Comparison of ENCODE assay signal across 10 cellular contexts in the genomic region with DNA sequence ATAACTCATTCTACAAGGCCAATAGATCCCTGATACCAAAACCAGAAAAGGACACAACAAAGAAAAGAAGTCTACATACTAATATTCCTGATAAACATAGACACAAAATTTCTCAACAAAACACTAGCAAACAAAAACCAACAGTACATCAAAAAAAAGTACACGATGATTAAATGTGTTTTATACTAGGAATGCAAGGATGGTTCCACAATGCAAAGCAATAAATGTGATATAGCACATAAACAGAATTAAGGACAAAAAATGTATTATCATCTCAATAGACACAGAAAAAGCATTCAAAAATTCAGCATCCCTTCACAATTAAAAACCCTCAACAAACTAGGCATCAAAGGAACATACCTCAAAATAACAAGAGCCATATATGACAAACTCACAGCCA. TPM values are rescaled to one million over a fixed set of nuclear protein-coding genes. Genes with fewer than 3 reads are reported as not detected.
"Had no signal": no experiment of that assay in that cellular context is flagged by ENCODE, and none has a peak within 500 bp of the region (broad histone marks: within the 10 kb centered on the region; RNA-seq: fewer than 3 reads in every experiment).

No MANE protein-coding gene starts in this region.

- H3K9ac ChIP-seq: KMS-11 had no signal

- H3K27ac ChIP-seq: HL-60, KMS-11 had no signal

- DNase-seq: IMR-90, KBM-7, KG1 had no signal

- H3K27ac Mint-ChIP-seq: IgD-negative memory B cell had no signal

- FAIRE-seq: HepG2, HTR-8/SVneo had no signal

- ATAC-seq: HepG2 had no signal

- H3K4me3 Mint-ChIP-seq: IgD-negative memory B cell had no signal

- H3K4me2 ChIP-seq: KMS-11 had no signal

RNA-seq across cellular contexts. Expression of gene TREM1, which starts 23.2 kb away (rescaled TPM):
- total RNA-seq: HepG2, HT1080, IMR-90 had no signal
- polyA plus RNA-seq: IMR-90 had no signal

RNA-seq across cellular contexts. Expression of gene TREML4, which starts 35.1 kb away (rescaled TPM):
- total RNA-seq: HepG2, HT-29, HT1080, IMR-90 had no signal
- polyA plus RNA-seq: HepG2, IMR-90 had no signal
